24 cellular contexts compared by ENCODE assay signal in the genomic region with DNA sequence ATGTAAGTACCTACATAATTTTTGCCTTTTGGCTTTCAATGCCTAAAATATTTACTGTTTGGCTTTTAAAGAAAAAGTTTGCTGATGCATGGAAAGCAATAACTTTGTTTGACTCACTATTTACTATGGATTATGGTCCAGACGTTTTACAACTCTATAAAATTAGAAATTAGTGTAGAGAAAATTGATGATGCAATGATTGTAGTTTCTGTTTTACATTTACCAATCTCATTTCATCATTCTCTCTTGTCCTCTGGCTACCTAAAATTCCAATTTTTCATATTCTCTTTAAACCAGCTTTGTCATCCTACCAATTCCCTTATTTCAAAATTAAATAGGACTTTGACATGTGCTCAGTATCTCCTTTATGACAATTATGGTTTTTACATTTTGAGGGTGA.
DNase-seq lines count a peak whose midpoint lies in the region; ATAC-seq, FAIRE-seq and TF ChIP-seq lines count a peak whose summit lies in the region.
"Had no signal": no experiment of that assay in that cellular context is flagged by ENCODE, and none has a peak within 500 bp of the region (broad histone marks: within the 10 kb centered on the region; RNA-seq: fewer than 3 reads in every experiment).

No MANE protein-coding gene starts in this region.

- H4K12ac ChIP-seq in trophoblast cell (ENCODE audit: low read depth, low read length), result no peak overlapping the region

- no peaks in the 10 kb centered on the region for H4K20me1 ChIP-seq in HepG2 (ENCODE audit: insufficient read depth, low read length)
- H4K20me1 ChIP-seq in PC-3 (ENCODE audit: low read length), result no peaks in the 10 kb centered on the region
- H4K20me1 ChIP-seq: BLaER1 treated with 17β-estradiol and CSF1 and Interleukin-3, amounts not matched to agents 10 nM and 100 nM had no signal

- no peak overlapping the region for H3K4ac ChIP-seq in trophoblast cell (ENCODE audit: low read depth, low read length)

- no peak overlapping the region for H3K23ac ChIP-seq in trophoblast cell (ENCODE audit: low read length)

- no peak for TF ChIP-seq CTCF in HepG2 (CRISPR knock-in tag; IDR thresholded peaks at IDR 0.05)
- no peak for TF ChIP-seq CTCF in right lobe of liver (IDR thresholded peaks at IDR 0.05)
- TF ChIP-seq CTCF in PC-3 (conservative IDR thresholded peaks at IDR 0.05; ENCODE audit: low read depth, low read length), result no peak

- CTCF ChIA-PET in HepG2 (lab: Yijun Ruan, JAX; ENCODE audit: low intra/inter-chr PET ratio, low total read pairs) (no interaction called here), PC-3 (lab: Charles Lee) (no interaction called here)

- H3K14ac ChIP-seq in trophoblast cell (ENCODE audit: low read length), result no peak overlapping the region

- no peak for FAIRE-seq in HepG2 (lab: Jason Lieb, UNC)
- FAIRE-seq: A549, D721Med, GM12878, GM19239 had no signal

- no peaks in the 10 kb centered on the region for H3K27me3 ChIP-seq in HepG2 (ENCODE audit: control insufficient read depth in 1 of 2, insufficient read depth in 2 of 2, low read length in 2 of 2)
- H3K27me3 ChIP-seq in right lobe of liver, result no peaks in the 10 kb centered on the region
- peaks cover 22% of the 10 kb centered on the region for H3K27me3 ChIP-seq in PC-3 (ENCODE audit: low read length)
- H3K27me3 ChIP-seq in trophoblast cell (ENCODE audit: insufficient read depth, low read length), result no peaks in the 10 kb centered on the region
- H3K27me3 ChIP-seq: BE2C; BLaER1 treated with 17β-estradiol and CSF1 and Interleukin-3, amounts not matched to agents 10 nM and 100 nM had no signal

- TF ChIP-seq RAD21 in HepG2 (CRISPR knock-in tag; IDR thresholded peaks at IDR 0.05), result no peak

- in situ Hi-C loops in HepG2 (cut with HindIII; ENCODE audit: extremely low pct_ligation_motif_present, low pct_unique_long_range_greater_than_20kb), result loop anchor here (25.0 kb wide), 1 partner anchor 921 kb away; no protein-coding TSS in a partner anchor

- no peak overlapping the region for H2AFZ ChIP-seq in HepG2 (ENCODE audit: low read length)
- no peak overlapping the region for H2AFZ ChIP-seq in PC-3 (ENCODE audit: low read length)
- no peak overlapping the region for H2AFZ ChIP-seq in trophoblast cell (ENCODE audit: insufficient read depth, low read length, poor library complexity)
- H2AFZ ChIP-seq: GM23338 had no signal

- H3K9ac ChIP-seq in HepG2 (ENCODE audit: insufficient read depth, low read depth, low read length) (no peak overlapping the region), PC-3 (ENCODE audit: low read length) (no peak overlapping the region), trophoblast cell (ENCODE audit: low read length) (no peak overlapping the region)
- H3K9ac ChIP-seq: BLaER1 treated with 17β-estradiol and CSF1 and Interleukin-3, amounts not matched to agents 10 nM and 100 nM had no signal

- ATAC-seq in HepG2 (no peak), right lobe of liver (no peak), PC-3 (no peak)
- ATAC-seq: A549, GM12878, GM23338 had no signal

- H4K91ac ChIP-seq in trophoblast cell (ENCODE audit: low read depth, low read length), result no peak overlapping the region

- peaks cover 2% of the 10 kb centered on the region for H3K79me1 ChIP-seq in trophoblast cell (ENCODE audit: low read length)

- WGBS in HepG2 (ENCODE audit: low lambda C conversion rate), result 5% methylated on average over 1 of the region's 1 CpG
- 15% methylated on average over 1 of the region's 1 CpG for WGBS in right lobe of liver (ENCODE audit: insufficient coverage, low coverage, low lambda C conversion rate, missing lambda C conversion rate)
- no CpG with 5 or more reads among the region's 1 CpG for WGBS in trophoblast cell (ENCODE audit: extremely low coverage, insufficient coverage, insufficient read length)

- peak overlapping the region; percentile 31 for H2BK120ac ChIP-seq in trophoblast cell (ENCODE audit: insufficient read depth, low read length, poor library complexity)

- intact Hi-C loops in HepG2 (cut with micrococcal nuclease; ENCODE audit: unreplicated experiment), result no loop called here
- intact Hi-C loops in right lobe of liver (cut with DNase I), result no loop called here
- intact Hi-C loops in PC-3 (cut with micrococcal nuclease), result no loop called here

- no peak overlapping the region for H2BK5ac ChIP-seq in trophoblast cell (ENCODE audit: low read depth, low read length, poor library complexity)

- H3K9me3 ChIP-seq in HepG2 (ENCODE audit: low read length), result no peaks in the 10 kb centered on the region
- H3K9me3 ChIP-seq in right lobe of liver, result no peaks in the 10 kb centered on the region
- no peaks in the 10 kb centered on the region for H3K9me3 ChIP-seq in PC-3 (ENCODE audit: low read length)
- H3K9me3 ChIP-seq in trophoblast cell (ENCODE audit: insufficient read depth, low read depth, low read length), result no peaks in the 10 kb centered on the region
- H3K9me3 ChIP-seq: A549; BE2C; BLaER1 treated with 17β-estradiol and CSF1 and Interleukin-3, amounts not matched to agents 10 nM and 100 nM had no signal

- BruUV-seq in HepG2 (replicated peaks; lab: Mats Ljungman, UMichigan), result no TSS peak
- no TSS peak for BruUV-seq in PC-3 (replicated peaks; lab: Mats Ljungman, UMichigan)

- no peak overlapping the region for H3K18ac ChIP-seq in trophoblast cell (ENCODE audit: low read length)

- DNase-seq in HepG2 (ENCODE audit: low spot score) (no peak), right lobe of liver (no peak), PC-3 (peak; percentile 7), trophoblast cell (no peak), NCI-H146 treated with DMSO at 0.1 percent for 48 hours (lab: John Stamatoyannopoulos, UW; ENCODE audit: unreplicated experiment) (no peak), NCI-H82 (lab: John Stamatoyannopoulos, UW) (no peak)
- DNase-seq: 8988T; ACHN; AML-193; BE2C; CD4-positive, alpha-beta T cell; CD8-positive, alpha-beta memory T cell; DMS 273 treated with DMSO at 0.1 percent for 48 hours; DMS79; EL; GDM1; H7; HCEC 1CT had no signal

- H3K9me2 ChIP-seq in PC-3 (replicated peaks; ENCODE audit: low read length), result no peaks in the 10 kb centered on the region

- H2AK5ac ChIP-seq in trophoblast cell (ENCODE audit: low read length), result no peak overlapping the region

- H3F3A ChIP-seq in PC-3 (ENCODE audit: low read length, unreplicated experiment), result no peaks in the 10 kb centered on the region

- H4K8ac ChIP-seq in trophoblast cell (ENCODE audit: low read depth, low read length), result no peak overlapping the region

- H3K4me3 ChIP-seq in HepG2 (replicated peaks in 1 of 3; ENCODE audit: insufficient read depth in 1 of 3, low read depth in 2 of 3, low read length in 3 of 3) (no peak overlapping the region), right lobe of liver (no peak overlapping the region), PC-3 (ENCODE audit: low read length) (no peak overlapping the region), trophoblast cell (ENCODE audit: low read depth, low read length) (no peak overlapping the region)
- H3K4me3 ChIP-seq: A549; BLaER1 treated with 17β-estradiol and CSF1 and Interleukin-3, amounts not matched to agents 10 nM and 100 nM; GM12878; GM23338 had no signal

- H3K27ac ChIP-seq in HepG2 (ENCODE audit: extremely low read length, insufficient read depth, low read length) (no peak overlapping the region), right lobe of liver (no peak overlapping the region), PC-3 (ENCODE audit: low read length) (no peak overlapping the region), trophoblast cell (ENCODE audit: low read depth, low read length) (no peak overlapping the region)
- H3K27ac ChIP-seq: A549; BLaER1 treated with 17β-estradiol and CSF1 and Interleukin-3, amounts not matched to agents 10 nM and 100 nM had no signal

- TF ChIP-seq POLR2A in HepG2 (IDR thresholded peaks at IDR 0.05; ENCODE audit: insufficient read depth in 1 of 2, low read depth in 2 of 2, low read length in 2 of 2), result no peak
- TF ChIP-seq POLR2A in right lobe of liver (IDR thresholded peaks at IDR 0.05), result no peak

- H3K36me3 ChIP-seq in HepG2 (replicated peaks in 1 of 2; ENCODE audit: control insufficient read depth in 1 of 2, insufficient read depth in 2 of 2, low read length in 2 of 2) (no peaks in the 10 kb centered on the region), right lobe of liver (no peaks in the 10 kb centered on the region), PC-3 (ENCODE audit: low read depth, low read length) (no peaks in the 10 kb centered on the region), trophoblast cell (ENCODE audit: control insufficient read depth in 1 of 2, insufficient read depth in 2 of 2, low read length in 2 of 2) (no peaks in the 10 kb centered on the region)
- H3K36me3 ChIP-seq: BE2C; BLaER1 treated with 17β-estradiol and CSF1 and Interleukin-3, amounts not matched to agents 10 nM and 100 nM had no signal

- TF ChIP-seq EP300 in HepG2 (IDR thresholded peaks at IDR 0.05; ENCODE audit: low read depth in 2 of 2, low read length in 2 of 2) (no peak), HepG2 (CRISPR knock-in tag; IDR thresholded peaks at IDR 0.05; ENCODE audit: borderline replicate concordance) (no peak)

- H3K4me1 ChIP-seq in HepG2 (ENCODE audit: insufficient read depth, low read length), result peaks cover 11% of the 10 kb centered on the region
- H3K4me1 ChIP-seq in right lobe of liver, result no peaks in the 10 kb centered on the region
- peaks cover 3% of the 10 kb centered on the region; the same call in 1 of the 2 replicates for H3K4me1 ChIP-seq in PC-3 (ENCODE audit: insufficient read depth, low read length)
- H3K4me1 ChIP-seq in trophoblast cell (ENCODE audit: control insufficient read depth in 1 of 2, insufficient read depth in 2 of 2, low read length in 2 of 2), result peaks cover 0 to 5% of the 10 kb centered on the region in 2 experiments
- H3K4me1 ChIP-seq: A549, BE2C had no signal

- H3K79me2 ChIP-seq in HepG2 (ENCODE audit: insufficient read depth, low read length), result no peaks in the 10 kb centered on the region
- no peaks in the 10 kb centered on the region for H3K79me2 ChIP-seq in PC-3 (ENCODE audit: low read length)
- H3K79me2 ChIP-seq in trophoblast cell (ENCODE audit: control insufficient read depth, insufficient read depth, low read length, poor library complexity), result peaks cover 1% of the 10 kb centered on the region

- H2BK12ac ChIP-seq in trophoblast cell (ENCODE audit: low read length), result no peak overlapping the region

- H3K4me2 ChIP-seq in HepG2 (ENCODE audit: low read depth, low read length) (no peak overlapping the region), PC-3 (ENCODE audit: low read length) (no peak overlapping the region), trophoblast cell (ENCODE audit: low read length) (no peak overlapping the region)
- H3K4me2 ChIP-seq: A549; BLaER1 treated with 17β-estradiol and CSF1 and Interleukin-3, amounts not matched to agents 10 nM and 100 nM; GM23338 had no signal

- POLR2A ChIA-PET in HepG2 (lab: Yijun Ruan, JAX), result no interaction called here
- POLR2A ChIA-PET in PC-3 (lab: Charles Lee; ENCODE audit: unreplicated experiment), result no interaction called here

TF ChIP-seq in HepG2, 621 proteins besides CTCF, POLR2A, EP300 and RAD21:
- TF ChIP-seq ZNF234 (CRISPR knock-in tag; conservative IDR thresholded peaks at IDR 0.05) (no peak), ATF7 (IDR thresholded peaks at IDR 0.05) (peak; percentile 55), ATF7 (CRISPR knock-in tag; IDR thresholded peaks at IDR 0.05) (no peak), CEBPB (IDR thresholded peaks at IDR 0.05; ENCODE audit: borderline replicate concordance, low read depth, low read length) (peak; percentile 57; the same call in 1 of the 2 replicates)
